29 cellular contexts compared by ENCODE assay signal in the genomic region with DNA sequence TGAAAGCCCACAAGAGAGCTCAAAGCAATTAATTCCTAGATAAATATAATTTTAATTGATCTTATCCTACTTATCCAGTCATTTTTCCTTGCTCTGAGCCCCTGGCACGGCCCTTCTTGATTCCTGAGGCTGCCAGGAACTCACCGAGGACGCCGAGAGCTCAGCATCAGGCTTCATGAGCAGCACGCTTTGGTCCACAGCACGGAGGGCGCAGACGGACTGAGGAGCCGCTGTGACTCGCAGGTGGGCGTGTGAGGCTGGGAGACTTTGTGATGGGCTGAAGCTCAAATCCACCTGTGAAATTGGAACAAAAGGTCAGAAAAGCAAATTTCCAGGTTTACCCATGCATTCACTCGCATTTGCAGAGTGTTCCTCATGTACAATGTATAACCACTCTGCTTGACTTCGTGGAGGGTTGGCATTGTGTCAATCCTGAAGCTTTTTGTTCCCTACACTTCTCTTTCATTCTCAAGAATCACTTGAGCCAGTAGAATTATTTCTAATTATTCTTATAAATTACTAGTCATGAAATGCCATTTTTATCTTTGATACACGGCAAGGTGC. TPM values are rescaled to one million over a fixed set of nuclear protein-coding genes. Genes with fewer than 3 reads are reported as not detected.
DNase-seq lines count a peak whose midpoint lies in the region; ATAC-seq, FAIRE-seq and TF ChIP-seq lines count a peak whose summit lies in the region.
"Had no signal": no experiment of that assay in that cellular context is flagged by ENCODE, and none has a peak within 500 bp of the region (broad histone marks: within the 10 kb centered on the region; RNA-seq: fewer than 3 reads in every experiment).

No MANE protein-coding gene starts in this region.

- no peaks in the 10 kb centered on the region for H3K27me3 ChIP-seq in bronchial epithelial cell (ENCODE audit: control insufficient read depth, insufficient read depth, low read length)
- no peaks in the 10 kb centered on the region for H3K27me3 ChIP-seq in right lobe of liver
- H3K27me3 ChIP-seq: BE2C, BLaER1 had no signal

- CTCF ChIA-PET in WTC11 (lab: Charles Lee) = no interaction called here

- H3K36me3 ChIP-seq in bronchial epithelial cell (ENCODE audit: control insufficient read depth, insufficient read depth, low read length) (no peaks in the 10 kb centered on the region), kidney (ENCODE audit: control insufficient read depth in 1 of 2, insufficient read depth in 2 of 2, low read length in 2 of 2) (peaks cover 9 to 19% of the 10 kb centered on the region in 2 donors), right lobe of liver (peaks cover 25 to 98% (median 59%) of the 10 kb centered on the region in 4 donors)
- H3K36me3 ChIP-seq: BE2C, BLaER1 had no signal

- no peak for DNase-seq in bronchial epithelial cell (ENCODE audit: low read depth)
- DNase-seq in kidney = peak; percentile 64
- no peak for DNase-seq in right lobe of liver
- DNase-seq in WTC11 (ENCODE audit: low spot score) = no peak
- DNase-seq in NCI-H146 treated with DMSO at 0.1 percent for 48 hours (lab: John Stamatoyannopoulos, UW; ENCODE audit: unreplicated experiment) = no peak
- DNase-seq: 8988T; ACHN; BE2C; C1 segment of cervical spinal cord; CD4-positive, alpha-beta memory T cell; CD4-positive, CD25-positive, alpha-beta regulatory T cell; CD8-positive, alpha-beta memory T cell; COR-L47; DMS 273 treated with DMSO at 0.1 percent for 48 hours; DMS153; DMS53; DMS79; DND-41; EL; GDM1 had no signal

- no peaks in the 10 kb centered on the region for H3K4me1 Mint-ChIP-seq in WTC11

- H3K4me3 ChIP-seq in bronchial epithelial cell (ENCODE audit: low read depth, low read length) = no peak overlapping the region
- H3K4me3 ChIP-seq in kidney (ENCODE audit: low read length in 2 of 2) = no peak overlapping the region
- H3K4me3 ChIP-seq in right lobe of liver = no peak overlapping the region
- H3K4me3 ChIP-seq: BLaER1, GM12878 had no signal

- POLR2A ChIA-PET in WTC11 (lab: Charles Lee) = no interaction called here

- no peak overlapping the region for H3K27ac Mint-ChIP-seq in WTC11
- H3K27ac Mint-ChIP-seq: CD14-positive monocyte; CD4-positive, alpha-beta memory T cell; CD4-positive, CD25-positive, alpha-beta regulatory T cell had no signal

- H3K9me3 ChIP-seq in kidney (ENCODE audit: control insufficient read depth in 1 of 2, low read length in 2 of 2) = no peaks in the 10 kb centered on the region
- H3K9me3 ChIP-seq in right lobe of liver = no peaks in the 10 kb centered on the region
- H3K9me3 ChIP-seq: BE2C, BLaER1 had no signal

- no peak overlapping the region for H3K9ac ChIP-seq in kidney (ENCODE audit: low read length in 2 of 2)
- H3K9ac ChIP-seq: BLaER1 had no signal

- intact Hi-C loops in kidney (cut with DNase I) = no loop called here
- intact Hi-C loops in right lobe of liver (cut with DNase I) = no loop called here

- TF ChIP-seq CTCF in bronchial epithelial cell (IDR thresholded peaks at IDR 0.05; ENCODE audit: insufficient read depth, low read length, severe bottlenecking) = no peak
- no peak for TF ChIP-seq CTCF in kidney (IDR thresholded peaks at IDR 0.05; ENCODE audit: borderline replicate concordance, extremely low read depth, insufficient read depth)
- no peak for TF ChIP-seq CTCF in right lobe of liver (IDR thresholded peaks at IDR 0.05)
- TF ChIP-seq CTCF in WTC11 (IDR thresholded peaks at IDR 0.05) = no peak

- ATAC-seq in right lobe of liver = peak in 1 of 4 donors; percentile 5
- no peak for ATAC-seq in HG02678 (IDR thresholded peaks at IDR 0.05; ENCODE audit: unreplicated experiment)
- no peak for ATAC-seq in WTC11
- ATAC-seq: GM12878 had no signal

- H3K9me3 Mint-ChIP-seq in WTC11 = no peaks in the 10 kb centered on the region
- H3K9me3 Mint-ChIP-seq: CD4-positive, alpha-beta memory T cell; CD4-positive, CD25-positive, alpha-beta regulatory T cell; CD8-positive, alpha-beta memory T cell had no signal

- H3K27ac ChIP-seq in kidney (ENCODE audit: low read depth in 2 of 2, low read length in 2 of 2) (no peak overlapping the region), right lobe of liver (no peak overlapping the region)
- H3K27ac ChIP-seq: BLaER1 had no signal

- FAIRE-seq in bronchial epithelial cell (lab: Jason Lieb, UNC) (peak; percentile 13), kidney (lab: Jason Lieb, UNC) (no peak)
- FAIRE-seq: A204.1, GM12878, GM12892, GM18507 had no signal

- H3K27me3 Mint-ChIP-seq in WTC11 (ENCODE audit: low read depth) = no peaks in the 10 kb centered on the region
- H3K27me3 Mint-ChIP-seq: CD4-positive, alpha-beta memory T cell; CD8-positive, alpha-beta memory T cell had no signal

- H3K4me3 Mint-ChIP-seq in WTC11 = no peak overlapping the region
- H3K4me3 Mint-ChIP-seq: CD14-positive monocyte; CD4-positive, alpha-beta memory T cell; CD4-positive, CD25-positive, alpha-beta regulatory T cell; CD8-positive, alpha-beta memory T cell had no signal

- 93% methylated on average over 14 of the region's 14 CpGs for WGBS in right lobe of liver (ENCODE audit: insufficient coverage, low coverage, low lambda C conversion rate, missing lambda C conversion rate)

- H3K4me1 ChIP-seq in kidney (ENCODE audit: control insufficient read depth in 1 of 2, insufficient read depth in 1 of 2, low read depth in 1 of 2, low read length in 2 of 2) = no peaks in the 10 kb centered on the region
- H3K4me1 ChIP-seq in right lobe of liver = no peaks in the 10 kb centered on the region
- H3K4me1 ChIP-seq: BE2C, BLaER1 had no signal

- no peaks in the 10 kb centered on the region for H3K36me3 Mint-ChIP-seq in WTC11
- H3K36me3 Mint-ChIP-seq: CD14-positive monocyte; CD4-positive, CD25-positive, alpha-beta regulatory T cell had no signal

- peak; percentile 48 for TF ChIP-seq POLR2A in right lobe of liver (IDR thresholded peaks at IDR 0.05)

TF ChIP-seq in WTC11, 78 proteins besides CTCF, POLR2A, EP300 and RAD21 (continues in another document):
- TF ChIP-seq, protein P1, sequence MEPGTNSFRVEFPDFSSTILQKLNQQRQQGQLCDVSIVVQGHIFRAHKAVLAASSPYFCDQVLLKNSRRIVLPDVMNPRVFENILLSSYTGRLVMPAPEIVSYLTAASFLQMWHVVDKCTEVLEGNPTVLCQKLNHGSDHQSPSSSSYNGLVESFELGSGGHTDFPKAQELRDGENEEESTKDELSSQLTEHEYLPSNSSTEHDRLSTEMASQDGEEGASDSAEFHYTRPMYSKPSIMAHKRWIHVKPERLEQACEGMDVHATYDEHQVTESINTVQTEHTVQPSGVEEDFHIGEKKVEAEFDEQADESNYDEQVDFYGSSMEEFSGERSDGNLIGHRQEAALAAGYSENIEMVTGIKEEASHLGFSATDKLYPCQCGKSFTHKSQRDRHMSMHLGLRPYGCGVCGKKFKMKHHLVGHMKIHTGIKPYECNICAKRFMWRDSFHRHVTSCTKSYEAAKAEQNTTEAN (CRISPR knock-in tag; IDR thresholded peaks at IDR 0.05) = no peak
- TF ChIP-seq, protein P2, sequence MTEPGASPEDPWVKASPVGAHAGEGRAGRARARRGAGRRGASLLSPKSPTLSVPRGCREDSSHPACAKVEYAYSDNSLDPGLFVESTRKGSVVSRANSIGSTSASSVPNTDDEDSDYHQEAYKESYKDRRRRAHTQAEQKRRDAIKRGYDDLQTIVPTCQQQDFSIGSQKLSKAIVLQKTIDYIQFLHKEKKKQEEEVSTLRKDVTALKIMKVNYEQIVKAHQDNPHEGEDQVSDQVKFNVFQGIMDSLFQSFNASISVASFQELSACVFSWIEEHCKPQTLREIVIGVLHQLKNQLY (CRISPR knock-in tag; IDR thresholded peaks at IDR 0.05) = no peak
- TF ChIP-seq GRHL2 (CRISPR knock-in tag; IDR thresholded peaks at IDR 0.05; ENCODE audit: insufficient replicate concordance, severe bottlenecking) = no peak
- no peak for TF ChIP-seq SOX15 (CRISPR knock-in tag; IDR thresholded peaks at IDR 0.05)
- TF ChIP-seq, protein P3, sequence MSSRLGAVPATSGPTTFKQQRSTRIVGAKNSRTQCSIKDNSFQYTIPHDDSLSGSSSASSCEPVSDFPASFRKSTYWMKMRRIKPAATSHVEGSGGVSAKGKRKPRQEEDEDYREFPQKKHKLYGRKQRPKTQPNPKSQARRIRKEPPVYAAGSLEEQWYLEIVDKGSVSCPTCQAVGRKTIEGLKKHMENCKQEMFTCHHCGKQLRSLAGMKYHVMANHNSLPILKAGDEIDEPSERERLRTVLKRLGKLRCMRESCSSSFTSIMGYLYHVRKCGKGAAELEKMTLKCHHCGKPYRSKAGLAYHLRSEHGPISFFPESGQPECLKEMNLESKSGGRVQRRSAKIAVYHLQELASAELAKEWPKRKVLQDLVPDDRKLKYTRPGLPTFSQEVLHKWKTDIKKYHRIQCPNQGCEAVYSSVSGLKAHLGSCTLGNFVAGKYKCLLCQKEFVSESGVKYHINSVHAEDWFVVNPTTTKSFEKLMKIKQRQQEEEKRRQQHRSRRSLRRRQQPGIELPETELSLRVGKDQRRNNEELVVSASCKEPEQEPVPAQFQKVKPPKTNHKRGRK (CRISPR knock-in tag; IDR thresholded peaks at IDR 0.05; ENCODE audit: borderline replicate concordance) = no peak
- TF ChIP-seq, protein P4, sequence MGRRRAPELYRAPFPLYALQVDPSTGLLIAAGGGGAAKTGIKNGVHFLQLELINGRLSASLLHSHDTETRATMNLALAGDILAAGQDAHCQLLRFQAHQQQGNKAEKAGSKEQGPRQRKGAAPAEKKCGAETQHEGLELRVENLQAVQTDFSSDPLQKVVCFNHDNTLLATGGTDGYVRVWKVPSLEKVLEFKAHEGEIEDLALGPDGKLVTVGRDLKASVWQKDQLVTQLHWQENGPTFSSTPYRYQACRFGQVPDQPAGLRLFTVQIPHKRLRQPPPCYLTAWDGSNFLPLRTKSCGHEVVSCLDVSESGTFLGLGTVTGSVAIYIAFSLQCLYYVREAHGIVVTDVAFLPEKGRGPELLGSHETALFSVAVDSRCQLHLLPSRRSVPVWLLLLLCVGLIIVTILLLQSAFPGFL (CRISPR knock-in tag; IDR thresholded peaks at IDR 0.05; ENCODE audit: borderline replicate concordance) = no peak

RNA-seq across cellular contexts. Expression of a gene that starts 17.2 kb away (rescaled TPM):
- total RNA-seq in bronchial epithelial cell (1.1 TPM in 1 of 2 replicates, not detected in the other), kidney (971 TPM), right lobe of liver (1,000 to 10,000 TPM in 5 of 6 experiments, 100 to 1,000 TPM in 1; 978 to 3,352 (median 2,507) TPM), WTC11 (2021) (1.9 to 3.4 TPM (median 3.3 TPM) in 3 replicates)
- polyA plus RNA-seq in kidney (ENCODE audit: insufficient read depth, low read depth, low replicate concordance) = 745 TPM
- total RNA-seq: CD4-positive, CD25-positive, alpha-beta regulatory T cell; Daoy; G401 had no signal
- polyA plus RNA-seq: CD4-positive, CD25-positive, alpha-beta regulatory T cell had no signal

Comparison
In these comparisons a context has a peak if more than half of its experiments do, and no peak if none do; other contexts are left out.
1. RNA of a gene that starts 17.2 kb away (total RNA-seq): 978 to 3,352 TPM in right lobe of liver and 971 TPM in kidney (single experiment); 1.9 to 3.4 TPM in WTC11 and 1.1 TPM in bronchial epithelial cell; every median in the first group is over 100 times any median in the second.